In the genomic region with DNA sequence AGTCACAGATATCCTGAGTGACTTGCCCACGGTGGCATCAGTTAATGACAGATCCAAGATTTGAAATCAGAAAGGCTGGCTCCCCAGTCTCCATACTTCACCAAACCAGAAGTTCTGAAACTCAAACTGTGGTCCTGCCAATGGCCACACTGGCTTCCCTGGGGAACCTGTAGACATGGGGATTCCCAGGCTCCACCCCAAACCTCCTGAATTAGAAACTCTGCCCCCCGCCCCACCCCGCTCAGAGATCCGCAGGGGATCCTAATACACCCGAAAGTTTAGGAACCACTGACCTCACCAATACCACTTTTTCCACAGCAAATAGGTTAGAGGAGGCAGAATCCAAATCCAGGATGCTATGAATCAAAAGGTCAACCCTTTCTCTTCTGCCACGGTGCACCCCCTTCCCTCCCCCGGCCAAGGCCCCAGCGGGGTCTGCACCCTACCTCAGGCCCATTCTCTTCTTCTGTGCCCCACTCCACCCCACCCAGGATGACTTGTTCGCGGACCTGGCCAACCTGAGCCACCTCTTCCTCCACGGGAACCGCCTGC, we compare ENCODE assay signal across 1 cellular context.
TF ChIP-seq lines count a peak whose summit lies in the region.

No MANE protein-coding gene starts in this region.

TF ChIP-seq in HepG2, 621 proteins besides CTCF, POLR2A, EP300 and RAD21:
- TF ChIP-seq NONO (IDR thresholded peaks at IDR 0.05): no peak
- TF ChIP-seq NONO (CRISPR knock-in tag; conservative IDR thresholded peaks at IDR 0.05): 0 out of 2 replicates have a peak, but pooled peaks have one; percentile 4
- TF ChIP-seq ZNF644 (CRISPR knock-in tag; IDR thresholded peaks at IDR 0.05; ENCODE audit: low read depth): no peak
